8 cellular contexts compared by ENCODE assay signal in the genomic region with DNA sequence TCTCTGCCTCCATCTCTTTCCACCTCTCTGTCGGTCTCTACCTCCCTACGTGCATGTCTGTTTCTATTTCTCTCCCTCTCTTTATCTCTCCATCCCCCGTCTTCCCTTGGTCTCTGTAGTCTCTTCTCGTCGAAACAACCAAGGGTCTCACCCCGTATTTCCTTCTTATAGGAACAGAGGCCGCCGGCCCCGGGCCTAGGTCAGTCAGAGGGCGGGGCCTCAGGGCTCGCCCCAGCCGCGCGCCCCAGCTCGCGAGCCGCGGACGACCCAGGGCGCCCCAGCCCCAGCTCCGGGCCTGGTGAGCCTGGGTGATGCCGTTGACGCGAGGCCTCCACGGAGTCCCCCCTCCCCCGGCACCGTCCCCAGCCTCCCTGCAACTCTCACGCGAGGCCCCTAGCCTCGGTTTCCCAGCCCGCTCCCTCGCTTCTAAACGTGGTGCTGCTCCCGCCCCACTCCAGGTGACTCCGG. TPM values are rescaled to one million over a fixed set of nuclear protein-coding genes. Genes with fewer than 3 reads are reported as not detected.
A peak's percentile ranks its signal among the peaks of the same experiment; 100 is the strongest.
DNase-seq lines count a peak whose midpoint lies in the region; ATAC-seq and TF ChIP-seq lines count a peak whose summit lies in the region.

No MANE protein-coding gene starts in this region.

- H3K4me1 ChIP-seq in ACC112 (ENCODE audit: control insufficient read depth, insufficient read depth, low read length, unreplicated experiment) (peaks cover 3% of the 10 kb centered on the region), cardiac muscle cell (ENCODE audit: low read depth) (peaks cover 2% of the 10 kb centered on the region)

- CTCF ChIA-PET in activated CD4-positive, alpha-beta T cell treated with anti-CD3 and anti-CD28 coated beads, Interleukin-2, amount 10 ng/mL, durations not matched to agents 7 days and 5 days (lab: Charles Lee) = interaction anchor here (0.6 to 1.6 kb wide), 6 partner anchors 7 to 259 kb away, joined by 3 to 4 read pairs (median 4); no protein-coding TSS in a partner anchor

- ATAC-seq in GM18858 (IDR thresholded peaks at IDR 0.05; ENCODE audit: unreplicated experiment) = peak; percentile 24
- ATAC-seq in HG03045 (IDR thresholded peaks at IDR 0.05; ENCODE audit: unreplicated experiment) = peak; percentile 45

- H3K36me3 Mint-ChIP-seq in activated CD4-positive, alpha-beta T cell treated with anti-CD3 and anti-CD28 coated beads, Interleukin-2, amount 10 ng/mL, durations not matched to agents 7 days and 5 days (ENCODE audit: low read depth) = peaks cover 7% of the 10 kb centered on the region

- no peaks in the 10 kb centered on the region for H3K9me3 Mint-ChIP-seq in activated CD4-positive, alpha-beta T cell treated with anti-CD3 and anti-CD28 coated beads, Interleukin-2, amount 10 ng/mL, durations not matched to agents 7 days and 5 days

- H3K27ac ChIP-seq in ACC112 (ENCODE audit: low read depth, low read length) = no peak overlapping the region
- peak overlapping the region; percentile 51 for H3K27ac ChIP-seq in cardiac muscle cell

- H2AFZ ChIP-seq in ACC112 (ENCODE audit: low read length, unreplicated experiment) = peak overlapping the region; percentile 6

- H3K27ac Mint-ChIP-seq in activated CD4-positive, alpha-beta T cell treated with anti-CD3 and anti-CD28 coated beads, Interleukin-2, amount 10 ng/mL, durations not matched to agents 7 days and 5 days = peak overlapping the region; percentile 92

- no peaks in the 10 kb centered on the region for H3K36me3 ChIP-seq in ACC112 (ENCODE audit: insufficient read depth, low read length)
- H3K36me3 ChIP-seq in cardiac muscle cell = no peaks in the 10 kb centered on the region

- H3K27me3 Mint-ChIP-seq in activated CD4-positive, alpha-beta T cell treated with anti-CD3 and anti-CD28 coated beads, Interleukin-2, amount 10 ng/mL, durations not matched to agents 7 days and 5 days = no peaks in the 10 kb centered on the region

- H3K4me3 ChIP-seq in ACC112 (ENCODE audit: low read depth, low read length) = peak overlapping the region; percentile 84
- H3K4me3 ChIP-seq in cardiac muscle cell = peak overlapping the region; percentile 57

- H3K4me3 Mint-ChIP-seq in activated CD4-positive, alpha-beta T cell treated with anti-CD3 and anti-CD28 coated beads, Interleukin-2, amount 10 ng/mL, durations not matched to agents 7 days and 5 days = peak overlapping the region; percentile 82

- POLR2A ChIA-PET in activated CD4-positive, alpha-beta T cell treated with anti-CD3 and anti-CD28 coated beads, Interleukin-2, amount 10 ng/mL, durations not matched to agents 7 days and 5 days (lab: Charles Lee) = no interaction called here

- TF ChIP-seq CTCF in cardiac muscle cell (IDR thresholded peaks at IDR 0.05; ENCODE audit: low read depth, low read length) = no peak

- H3K27me3 ChIP-seq in ACC112 (ENCODE audit: insufficient read depth, low read length) (no peaks in the 10 kb centered on the region), cardiac muscle cell (no peaks in the 10 kb centered on the region)

- no peaks in the 10 kb centered on the region for H3K9me3 ChIP-seq in cardiac muscle cell (ENCODE audit: low read depth)

- peaks cover 8% of the 10 kb centered on the region for H3K79me2 ChIP-seq in ACC112 (ENCODE audit: control insufficient read depth, insufficient read depth, low read length, unreplicated experiment)

- H3K4me1 Mint-ChIP-seq in activated CD4-positive, alpha-beta T cell treated with anti-CD3 and anti-CD28 coated beads, Interleukin-2, amount 10 ng/mL, durations not matched to agents 7 days and 5 days = peaks cover 18% of the 10 kb centered on the region

- DNase-seq in activated CD4-positive, alpha-beta T cell treated with anti-CD3 and anti-CD28 coated beads, Interleukin-2, amount 10 ng/mL, durations not matched to agents 7 days and 5 days = no peak
- peak in 1 of 2 donors; percentile 58 for DNase-seq in cardiac muscle cell (ENCODE audit: low read depth in 1 of 2, low spot score in 1 of 2)
- DNase-seq in retina = peak; percentile 43
- no peak for DNase-seq in DMS79 treated with DMSO at 0.1 percent for 48 hours (lab: John Stamatoyannopoulos, UW)
- DNase-seq in SIG-M5 treated with dmso at 0.1 percent for 504 hours (lab: John Stamatoyannopoulos, UW; ENCODE audit: unreplicated experiment) = no peak

RNA-seq across cellular contexts. Expression of a gene that starts 6.6 kb away (rescaled TPM):
- 10 to 100 TPM; 39.9 to 45.8 TPM for total RNA-seq in activated CD4-positive, alpha-beta T cell treated with anti-CD3 and anti-CD28 coated beads, Interleukin-2, amount 10 ng/mL, durations not matched to agents 7 days and 5 days
- total RNA-seq in cardiac muscle cell = 127 and 152 TPM in 2 replicates
- 219 and 264 TPM in 2 replicates for polyA plus RNA-seq in cardiac muscle cell

RNA-seq across cellular contexts. Expression of a gene that starts 6.8 kb away (rescaled TPM):
- 10 to 100 TPM; 69.4 to 77.6 TPM for total RNA-seq in activated CD4-positive, alpha-beta T cell treated with anti-CD3 and anti-CD28 coated beads, Interleukin-2, amount 10 ng/mL, durations not matched to agents 7 days and 5 days
- total RNA-seq in cardiac muscle cell = 62.8 and 74.8 TPM in 2 replicates
- polyA plus RNA-seq in cardiac muscle cell = 75.3 and 114 TPM in 2 replicates

RNA-seq across cellular contexts. Expression of a gene that starts 20.5 kb away (rescaled TPM):
- 10 to 100 TPM; 14.0 to 16.8 TPM for total RNA-seq in activated CD4-positive, alpha-beta T cell treated with anti-CD3 and anti-CD28 coated beads, Interleukin-2, amount 10 ng/mL, durations not matched to agents 7 days and 5 days
- total RNA-seq in cardiac muscle cell = 17.3 and 22.2 TPM in 2 replicates
- 41.8 and 51.4 TPM in 2 replicates for polyA plus RNA-seq in cardiac muscle cell

RNA-seq across cellular contexts. Expression of a gene that starts 27.9 kb away (rescaled TPM):
- 100 to 1,000 TPM; 152 to 154 TPM for total RNA-seq in activated CD4-positive, alpha-beta T cell treated with anti-CD3 and anti-CD28 coated beads, Interleukin-2, amount 10 ng/mL, durations not matched to agents 7 days and 5 days
- total RNA-seq in cardiac muscle cell = 18.5 and 25.2 TPM in 2 replicates
- polyA plus RNA-seq in cardiac muscle cell = 20.7 and 38.4 TPM in 2 replicates

RNA-seq across cellular contexts. Expression of a gene that starts 55.6 kb away (rescaled TPM):
- under 1 TPM; 0.33 to 0.40 TPM for total RNA-seq in activated CD4-positive, alpha-beta T cell treated with anti-CD3 and anti-CD28 coated beads, Interleukin-2, amount 10 ng/mL, durations not matched to agents 7 days and 5 days
- total RNA-seq in cardiac muscle cell = 7.1 and 8.5 TPM in 2 replicates
- 5.4 and 8.7 TPM in 2 replicates for polyA plus RNA-seq in cardiac muscle cell
